In genomic region chr9:72773570-72773969, GRCh38 we compare ENCODE assay signal across 18 cellular contexts.
DNase-seq lines count a peak whose midpoint lies in the region; ATAC-seq, FAIRE-seq and TF ChIP-seq lines count a peak whose summit lies in the region.
"Had no signal": no experiment of that assay in that cellular context is flagged by ENCODE, and none has a peak within 500 bp of the region (broad histone marks: within the 10 kb centered on the region; RNA-seq: fewer than 3 reads in every experiment).

No MANE protein-coding gene starts in this region.

- H3K27me3 ChIP-seq in mammary epithelial cell (ENCODE audit: insufficient read depth, low read length) (no peaks in the 10 kb centered on the region), breast epithelium (no peaks in the 10 kb centered on the region), smooth muscle cell (ENCODE audit: low read depth) (no peaks in the 10 kb centered on the region), heart left ventricle (no peaks in the 10 kb centered on the region)
- H3K27me3 ChIP-seq: brain microvascular endothelial cell, MG63, thyroid gland had no signal

- H4K20me1 ChIP-seq in mammary epithelial cell (ENCODE audit: insufficient read depth, low read length) (no peaks in the 10 kb centered on the region), smooth muscle cell (ENCODE audit: low read depth) (no peaks in the 10 kb centered on the region)

- intact Hi-C loops in mammary epithelial cell (cut with micrococcal nuclease), result no loop called here
- intact Hi-C loops in breast epithelium (cut with DNase I; ENCODE audit: low total_unique reads), result no loop called here
- intact Hi-C loops in heart left ventricle (cut with DNase I), result no loop called here

- H3F3A ChIP-seq in smooth muscle cell (ENCODE audit: low read depth), result peaks cover 4% of the 10 kb centered on the region

- CTCF ChIA-PET in mammary epithelial cell (lab: Charles Lee; ENCODE audit: low non-redundant PET), result no interaction called here

- peak; percentile 50 for DNase-seq in mammary epithelial cell
- no peak for DNase-seq in breast epithelium (ENCODE audit: low spot score in 2 of 2)
- peak; percentile 50 for DNase-seq in HT1080 (ENCODE audit: low read depth)
- DNase-seq in astrocyte of the spinal cord (ENCODE audit: low read depth, low spot score), result peak; percentile 24
- no peak for DNase-seq in smooth muscle cell (lab: John Stamatoyannopoulos, UW; ENCODE audit: unreplicated experiment)
- no peak for DNase-seq in heart left ventricle
- DNase-seq in RCC 7860 (ENCODE audit: low spot score), result no peak
- DNase-seq: 8988T; activated CD4-positive, alpha-beta T cell treated with anti-CD3 and anti-CD28 coated beads, Interleukin-2, amount 50 U/mL, for 4 hours; brain microvascular endothelial cell; cortex of kidney; MG63; thyroid gland had no signal

- H3K27ac ChIP-seq in mammary epithelial cell (ENCODE audit: insufficient read depth, low read depth, low read length) (no peak overlapping the region), breast epithelium (no peak overlapping the region), smooth muscle cell (ENCODE audit: low read depth) (no peak overlapping the region), heart left ventricle (no peak overlapping the region)
- H3K27ac ChIP-seq: brain microvascular endothelial cell, thyroid gland had no signal

- WGBS in mammary epithelial cell (ENCODE audit: low coverage, missing lambda C conversion rate), result 29% methylated on average over 2 of the region's 2 CpGs
- 74% methylated on average over 2 of the region's 2 CpGs for WGBS in smooth muscle cell (ENCODE audit: low lambda C conversion rate)
- 74 to 77% (median 75%) methylated on average over 2 of the region's 2 CpGs for WGBS in heart left ventricle, 4 donors

- TF ChIP-seq CTCF in mammary epithelial cell (conservative IDR thresholded peaks at IDR 0.05 in 1 of 2, IDR thresholded peaks at IDR 0.05 in 1 of 2; ENCODE audit: extremely low read depth in 1 of 2, insufficient read depth in 1 of 2, low read depth in 1 of 2, low read length in 2 of 2), result no peak
- TF ChIP-seq CTCF in breast epithelium (IDR thresholded peaks at IDR 0.05), result no peak
- TF ChIP-seq CTCF in astrocyte of the spinal cord (IDR thresholded peaks at IDR 0.05; ENCODE audit: low read depth, low read length), result no peak
- TF ChIP-seq CTCF in smooth muscle cell (IDR thresholded peaks at IDR 0.05; ENCODE audit: borderline replicate concordance, insufficient read depth, poor library complexity, severe bottlenecking), result no peak
- TF ChIP-seq CTCF in heart left ventricle (IDR thresholded peaks at IDR 0.05), result no peak

- H2AFZ ChIP-seq in mammary epithelial cell (ENCODE audit: low read depth, low read length) (no peak overlapping the region), smooth muscle cell (ENCODE audit: low read depth) (no peak overlapping the region)

- no peak overlapping the region for H3K4me2 ChIP-seq in mammary epithelial cell (ENCODE audit: insufficient read depth, low read depth, low read length)
- peak overlapping the region; percentile 15 for H3K4me2 ChIP-seq in smooth muscle cell

- no peaks in the 10 kb centered on the region for H3K79me2 ChIP-seq in mammary epithelial cell (ENCODE audit: insufficient read depth, low read length)
- no peaks in the 10 kb centered on the region for H3K79me2 ChIP-seq in smooth muscle cell (ENCODE audit: low read depth)

- no peaks in the 10 kb centered on the region for H3K36me3 ChIP-seq in mammary epithelial cell (ENCODE audit: insufficient read depth, low read length)
- H3K36me3 ChIP-seq in breast epithelium, result no peaks in the 10 kb centered on the region
- H3K36me3 ChIP-seq in smooth muscle cell (ENCODE audit: low read depth), result no peaks in the 10 kb centered on the region
- H3K36me3 ChIP-seq in heart left ventricle, result no peaks in the 10 kb centered on the region
- H3K36me3 ChIP-seq: brain microvascular endothelial cell, MG63, thyroid gland had no signal

- in situ Hi-C loops in mammary epithelial cell (cut with MboI; ENCODE audit: low sequenced_read_pairs in 2 of 2) (no loop called here), astrocyte of the spinal cord (cut with HindIII; ENCODE audit: low sequenced_read_pairs) (no loop called here)

- BruUV-seq in mammary epithelial cell (replicated peaks; lab: Mats Ljungman, UMichigan), result no TSS peak

- no peak for TF ChIP-seq POLR2A in breast epithelium (IDR thresholded peaks at IDR 0.05)
- TF ChIP-seq POLR2A in heart left ventricle (IDR thresholded peaks at IDR 0.05), result no peak

- no peaks in the 10 kb centered on the region for H3K4me1 ChIP-seq in mammary epithelial cell (ENCODE audit: insufficient read depth, low read length)
- no peaks in the 10 kb centered on the region for H3K4me1 ChIP-seq in breast epithelium
- peaks cover 6% of the 10 kb centered on the region for H3K4me1 ChIP-seq in smooth muscle cell (ENCODE audit: low read depth)
- H3K4me1 ChIP-seq in heart left ventricle, result no peaks in the 10 kb centered on the region
- H3K4me1 ChIP-seq: thyroid gland had no signal

- H3K9ac ChIP-seq in mammary epithelial cell (ENCODE audit: insufficient read depth, low read length) (no peak overlapping the region), smooth muscle cell (ENCODE audit: low read depth) (no peak overlapping the region)

- no peaks in the 10 kb centered on the region for H3K9me3 ChIP-seq in mammary epithelial cell (replicated peaks; ENCODE audit: insufficient read depth, low read length)
- H3K9me3 ChIP-seq in breast epithelium, result no peaks in the 10 kb centered on the region
- H3K9me3 ChIP-seq in smooth muscle cell (replicated peaks; ENCODE audit: low read depth), result no peaks in the 10 kb centered on the region
- H3K9me3 ChIP-seq in heart left ventricle, result no peaks in the 10 kb centered on the region
- H3K9me3 ChIP-seq: MG63, thyroid gland had no signal

- H3K4me3 ChIP-seq in mammary epithelial cell (replicated peaks in 1 of 3; ENCODE audit: insufficient read depth in 1 of 3, low read depth in 2 of 3, low read length in 3 of 3), result no peak overlapping the region
- no peak overlapping the region for H3K4me3 ChIP-seq in breast epithelium
- H3K4me3 ChIP-seq in astrocyte of the spinal cord (ENCODE audit: low read depth, low read length), result no peak overlapping the region
- no peak overlapping the region for H3K4me3 ChIP-seq in smooth muscle cell
- H3K4me3 ChIP-seq in heart left ventricle, result no peak overlapping the region
- H3K4me3 ChIP-seq: MG63, thyroid gland had no signal

- dilution Hi-C loops in mammary epithelial cell (cut with HindIII; ENCODE audit: low sequenced_read_pairs), result no loop called here

- ATAC-seq in GM19455 (IDR thresholded peaks at IDR 0.05; ENCODE audit: unreplicated experiment) (no peak), heart left ventricle (no peak)
- ATAC-seq: left lobe of liver; stimulated activated memory B cell treated with anti-CD40 and anti-IgM and Interleukin-4, amounts not matched to agents 10 μg/mL and 1 μg/mL and 100 μg/mL, for 72 hours had no signal

- no peak for FAIRE-seq in RCC 7860 (lab: Jason Lieb, UNC)
- FAIRE-seq: D721Med, frontal cortex had no signal

Comparison
In these comparisons a context has a peak if more than half of its experiments do, and no peak if none do; other contexts are left out.
1. DNase-seq: peak in mammary epithelial cell (single experiment), HT1080 (single experiment) and astrocyte of the spinal cord (single experiment); none in breast epithelium (0 of 2), smooth muscle cell (single experiment), heart left ventricle (0 of 5) and RCC 7860 (single experiment).